12 cellular contexts compared by ENCODE assay signal in the genomic region with DNA sequence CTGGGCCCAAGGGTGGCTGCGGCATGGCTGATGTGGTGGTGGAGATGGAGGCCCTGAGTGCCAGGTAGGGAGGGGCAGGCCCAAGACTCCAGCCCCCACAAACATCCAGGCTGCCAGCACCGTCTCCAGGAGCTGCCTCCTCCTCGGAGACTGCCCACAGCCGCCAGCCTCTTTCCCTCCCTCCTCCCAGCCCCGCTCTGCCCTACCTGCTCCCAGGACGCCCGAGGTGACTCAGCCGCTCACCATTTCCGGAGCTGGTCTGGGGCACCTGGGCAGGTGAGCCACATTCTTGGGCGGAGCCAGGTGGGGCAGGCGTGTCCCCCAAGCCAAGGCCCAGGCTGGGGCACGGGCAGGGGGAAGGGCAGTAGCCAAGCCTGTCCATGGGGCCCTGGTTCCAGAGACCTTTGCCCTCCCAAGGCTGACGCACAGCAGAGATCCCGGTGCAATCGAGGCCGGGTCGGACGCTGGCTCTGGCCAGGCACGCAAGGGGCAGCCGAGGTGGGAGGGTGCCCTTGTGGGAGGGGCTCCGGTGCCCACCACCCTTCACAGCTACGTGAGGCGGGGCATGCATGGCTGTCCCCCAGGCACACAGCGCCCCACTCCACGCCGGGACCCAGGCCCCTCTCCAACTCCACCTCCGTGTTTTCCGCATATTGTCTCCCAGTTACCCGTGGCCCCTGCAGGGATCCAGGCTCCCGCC. TPM values are rescaled to one million over a fixed set of nuclear protein-coding genes. Genes with fewer than 3 reads are reported as not detected.
DNase-seq lines count a peak whose midpoint lies in the region; ATAC-seq, FAIRE-seq and TF ChIP-seq lines count a peak whose summit lies in the region.
"Had no signal": no experiment of that assay in that cellular context is flagged by ENCODE, and none has a peak within 500 bp of the region (broad histone marks: within the 10 kb centered on the region; RNA-seq: fewer than 3 reads in every experiment).

No MANE protein-coding gene starts in this region.

- H3K36me3 Mint-ChIP-seq in stimulated activated naive B cell treated with anti-CD40 and anti-IgM and Interleukin-4, amounts not matched to agents 10 μg/mL and 1 μg/mL and 100 μg/mL, for 72 hours = peaks cover 24 to 44% of the 10 kb centered on the region in 2 donors

- H3K36me3 ChIP-seq in bronchial epithelial cell (ENCODE audit: control insufficient read depth, insufficient read depth, low read length) = no peaks in the 10 kb centered on the region
- no peaks in the 10 kb centered on the region for H3K36me3 ChIP-seq in thymus (ENCODE audit: control insufficient read depth, insufficient read depth)

- H3K27me3 ChIP-seq in bronchial epithelial cell (ENCODE audit: control insufficient read depth, insufficient read depth, low read length) (no peaks in the 10 kb centered on the region), thymus (ENCODE audit: control insufficient read depth, insufficient read depth) (no peaks in the 10 kb centered on the region)

- no peak overlapping the region for H3K4me3 Mint-ChIP-seq in stimulated activated naive B cell treated with anti-CD40 and anti-IgM and Interleukin-4, amounts not matched to agents 10 μg/mL and 1 μg/mL and 100 μg/mL, for 72 hours

- H3K9me3 ChIP-seq in thymus (ENCODE audit: control insufficient read depth) = no peaks in the 10 kb centered on the region

- H3K9me3 Mint-ChIP-seq in stimulated activated naive B cell treated with anti-CD40 and anti-IgM and Interleukin-4, amounts not matched to agents 10 μg/mL and 1 μg/mL and 100 μg/mL, for 72 hours = peaks cover 10 to 13% of the 10 kb centered on the region in 2 donors

- DNase-seq in HT-29 (ENCODE audit: low spot score) = peak; percentile 100
- DNase-seq in bronchial epithelial cell (ENCODE audit: low read depth) = peak; percentile 95
- DNase-seq in left kidney (ENCODE audit: low read depth, low spot score) = peak; percentile 88
- DNase-seq in stimulated activated naive B cell treated with anti-CD40 and anti-IgM and Interleukin-4, amounts not matched to agents 10 μg/mL and 1 μg/mL and 100 μg/mL, for 72 hours = no peak
- DNase-seq: NCI-H1092, retina had no signal

- peak overlapping the region; percentile 53 for H3K27ac ChIP-seq in thymus (ENCODE audit: low read depth)

- H3K4me1 ChIP-seq in thymus (ENCODE audit: control insufficient read depth, insufficient read depth, low read length) = no peaks in the 10 kb centered on the region

- peaks cover 26 to 34% of the 10 kb centered on the region in 2 donors for H3K4me1 Mint-ChIP-seq in stimulated activated naive B cell treated with anti-CD40 and anti-IgM and Interleukin-4, amounts not matched to agents 10 μg/mL and 1 μg/mL and 100 μg/mL, for 72 hours

- no peak for TF ChIP-seq CTCF in bronchial epithelial cell (IDR thresholded peaks at IDR 0.05; ENCODE audit: insufficient read depth, low read length, severe bottlenecking)

- H3K4me3 ChIP-seq in bronchial epithelial cell (ENCODE audit: low read depth, low read length) (peak overlapping the region; percentile 20), thymus (ENCODE audit: low read length) (no peak overlapping the region)

- ATAC-seq in HG03039 (IDR thresholded peaks at IDR 0.05; ENCODE audit: unreplicated experiment) (no peak), HG02759 (IDR thresholded peaks at IDR 0.05; ENCODE audit: unreplicated experiment) (no peak)
- ATAC-seq in stimulated activated naive B cell treated with anti-CD40 and anti-IgM and Interleukin-4, amounts not matched to agents 10 μg/mL and 1 μg/mL and 100 μg/mL, for 72 hours (replicated peaks) = no peak

- no peak overlapping the region for H3K27ac Mint-ChIP-seq in stimulated activated naive B cell treated with anti-CD40 and anti-IgM and Interleukin-4, amounts not matched to agents 10 μg/mL and 1 μg/mL and 100 μg/mL, for 72 hours

- no peak for FAIRE-seq in bronchial epithelial cell (lab: Jason Lieb, UNC)
- FAIRE-seq: D721Med, GM18507 had no signal

- WGBS in thymus = 91% methylated on average over 30 of the region's 30 CpGs

- H3K27me3 Mint-ChIP-seq in stimulated activated naive B cell treated with anti-CD40 and anti-IgM and Interleukin-4, amounts not matched to agents 10 μg/mL and 1 μg/mL and 100 μg/mL, for 72 hours = peaks cover 0 to 6% of the 10 kb centered on the region in 2 donors

RNA-seq across cellular contexts. Expression of gene ADAP1, which starts 8.8 kb away (rescaled TPM):
- 535 and 538 TPM in 2 replicates for total RNA-seq in HT-29 (2014; rRNA removed; shearing (Covaris generic))
- total RNA-seq in bronchial epithelial cell = 26.9 and 45.3 TPM in 2 replicates
- 9.4 TPM for polyA plus RNA-seq in thymus

RNA-seq across cellular contexts. Expression of gene COX19, which starts 29.6 kb away (rescaled TPM):
- total RNA-seq in HT-29 (2014; rRNA removed; shearing (Covaris generic)) = 15.2 and 21.6 TPM in 2 replicates
- total RNA-seq in bronchial epithelial cell = 12.9 and 17.5 TPM in 2 replicates
- 11.6 TPM for polyA plus RNA-seq in thymus

RNA-seq across cellular contexts. Expression of gene CYP2W1, which starts 37.3 kb away (rescaled TPM):
- total RNA-seq in HT-29 (2014; rRNA removed; shearing (Covaris generic)) = 1.9 and 3.7 TPM in 2 replicates
- 0.51 TPM in 1 of 2 replicates, not detected in the other for total RNA-seq in bronchial epithelial cell
- 0.48 TPM for polyA plus RNA-seq in thymus
- total RNA-seq: RPMI7951 had no signal

Comparison
In these comparisons a context has a peak if more than half of its experiments do, and no peak if none do; other contexts are left out.
1. RNA of gene ADAP1, which starts 8.8 kb away (total RNA-seq): 535 to 538 TPM in HT-29; 26.9 to 45.3 TPM in bronchial epithelial cell; every median in the first group is over 10 times any median in the second.